In the genomic region with DNA sequence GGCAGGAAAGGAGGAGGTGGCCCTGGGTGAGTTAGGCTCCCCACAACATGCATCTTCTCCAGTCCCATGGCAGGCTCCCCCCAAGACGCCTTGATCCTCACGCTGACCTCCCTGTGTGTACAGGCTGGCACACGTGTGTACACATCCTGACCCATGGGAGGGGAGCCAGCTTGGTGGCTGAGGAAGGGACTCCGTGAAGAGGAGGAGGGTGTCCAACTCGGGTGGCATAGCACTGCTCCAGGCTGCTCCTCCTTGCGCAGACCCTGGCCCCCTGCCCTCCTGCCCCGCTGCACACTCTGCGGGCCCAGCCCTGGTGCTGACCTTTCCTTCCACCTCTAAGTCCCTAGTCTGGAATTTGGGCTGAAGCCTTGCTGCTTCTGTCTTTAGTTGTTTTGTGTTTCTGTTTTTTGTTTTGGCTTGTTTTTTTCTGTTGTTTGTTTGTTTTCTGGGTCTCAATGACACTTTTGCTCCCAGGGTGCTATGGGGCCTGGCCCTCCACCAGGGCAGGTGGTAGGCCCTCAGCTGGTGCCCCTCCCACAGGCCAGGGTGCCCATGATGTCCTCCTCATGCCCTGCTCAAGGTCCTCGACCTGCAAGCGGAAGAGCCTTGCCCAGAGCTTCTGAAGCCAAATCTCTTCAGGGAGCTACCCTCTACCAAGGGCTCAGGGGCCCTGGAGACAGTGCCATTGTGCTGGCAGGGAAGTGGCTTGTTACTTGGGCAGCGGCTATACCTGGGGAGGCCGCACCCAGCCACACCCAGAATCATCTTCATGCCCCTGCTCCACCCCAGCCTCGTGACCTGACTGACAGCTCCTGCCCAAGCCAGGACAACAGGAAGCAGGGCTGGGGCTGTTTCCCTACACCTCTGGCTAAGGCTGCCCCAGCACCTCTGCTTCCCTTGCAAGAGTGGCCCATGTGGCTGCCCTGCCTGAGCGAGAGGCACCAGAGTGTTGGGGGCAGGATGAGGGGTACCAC, we compare ENCODE assay signal across 11 cellular contexts. TPM values are rescaled to one million over a fixed set of nuclear protein-coding genes. Genes with fewer than 3 reads are reported as not detected.
DNase-seq lines count a peak whose midpoint lies in the region; ATAC-seq and TF ChIP-seq lines count a peak whose summit lies in the region.
"Had no signal": no experiment of that assay in that cellular context is flagged by ENCODE, and none has a peak within 500 bp of the region (broad histone marks: within the 10 kb centered on the region; RNA-seq: fewer than 3 reads in every experiment).

No MANE protein-coding gene starts in this region.

- 79 to 84% methylated on average over 14 of the region's 14 CpGs for WGBS in aorta, 2 donors

- H3K27ac ChIP-seq in neural progenitor cell (no peak overlapping the region), aorta (ENCODE audit: low read depth in 1 of 2, low read length in 2 of 2) (no peak overlapping the region)

- H3K4me2 ChIP-seq in neural progenitor cell = no peak overlapping the region

- H3K27me3 ChIP-seq in neural progenitor cell = peaks cover 100% of the 10 kb centered on the region
- no peaks in the 10 kb centered on the region for H3K27me3 ChIP-seq in aorta (ENCODE audit: control insufficient read depth in 1 of 2, insufficient read depth in 2 of 2, low read length in 1 of 2)

- peaks cover 35% of the 10 kb centered on the region for H3F3A ChIP-seq in neural progenitor cell (ENCODE audit: low read depth)

- H3K4me1 ChIP-seq in neural progenitor cell (peaks cover 56% of the 10 kb centered on the region), aorta (ENCODE audit: control insufficient read depth in 1 of 2, insufficient read depth in 2 of 2, low read length in 2 of 2) (no peaks in the 10 kb centered on the region)

- H3K9me3 ChIP-seq in neural progenitor cell (ENCODE audit: low read depth) (no peaks in the 10 kb centered on the region), aorta (ENCODE audit: control insufficient read depth, low read length) (no peaks in the 10 kb centered on the region)

- H3K27me3 Mint-ChIP-seq in activated naive CD4-positive, alpha-beta T cell treated with anti-CD3 and anti-CD28 coated beads, Interleukin-2, amount 50 U/mL, for 24 hours = peaks cover 16% of the 10 kb centered on the region
- peaks cover 98% of the 10 kb centered on the region for H3K27me3 Mint-ChIP-seq in activated naive CD4-positive, alpha-beta T cell treated with anti-CD3 and anti-CD28 coated beads, Interleukin-2, amount 10 ng/mL, durations not matched to agents 7 days and 5 days
- H3K27me3 Mint-ChIP-seq in endothelial cell (ENCODE audit: unreplicated experiment) (peaks cover 39% of the 10 kb centered on the region), neural progenitor cell (ENCODE audit: insufficient read depth, low read depth) (peaks cover 14% of the 10 kb centered on the region)

- no peak overlapping the region for H3K4me3 Mint-ChIP-seq in activated naive CD4-positive, alpha-beta T cell treated with anti-CD3 and anti-CD28 coated beads, Interleukin-2, amount 50 U/mL, for 24 hours
- no peak overlapping the region for H3K4me3 Mint-ChIP-seq in activated naive CD4-positive, alpha-beta T cell treated with anti-CD3 and anti-CD28 coated beads, Interleukin-2, amount 10 ng/mL, durations not matched to agents 7 days and 5 days
- no peak overlapping the region for H3K4me3 Mint-ChIP-seq in endothelial cell (ENCODE audit: unreplicated experiment)
- H3K4me3 Mint-ChIP-seq in neural progenitor cell = peak overlapping the region; percentile 64
- H3K4me3 Mint-ChIP-seq: activated CD4-positive, alpha-beta T cell treated with anti-CD3 and anti-CD28 coated beads, Interleukin-2, amount 10 ng/mL, durations not matched to agents 7 days and 5 days had no signal

- no peaks in the 10 kb centered on the region for H3K36me3 Mint-ChIP-seq in activated naive CD4-positive, alpha-beta T cell treated with anti-CD3 and anti-CD28 coated beads, Interleukin-2, amount 50 U/mL, for 24 hours
- H3K36me3 Mint-ChIP-seq in activated naive CD4-positive, alpha-beta T cell treated with anti-CD3 and anti-CD28 coated beads, Interleukin-2, amount 10 ng/mL, durations not matched to agents 7 days and 5 days = no peaks in the 10 kb centered on the region
- peaks cover 7% of the 10 kb centered on the region for H3K36me3 Mint-ChIP-seq in endothelial cell (ENCODE audit: low read depth, unreplicated experiment)
- no peaks in the 10 kb centered on the region for H3K36me3 Mint-ChIP-seq in neural progenitor cell

- no peak overlapping the region for H2AFZ ChIP-seq in neural progenitor cell (replicated peaks)

- TF ChIP-seq CTCF in endothelial cell (IDR thresholded peaks at IDR 0.05; ENCODE audit: unreplicated experiment) (no peak), neural progenitor cell (IDR thresholded peaks at IDR 0.05) (no peak)

- no peaks in the 10 kb centered on the region for H3K79me2 ChIP-seq in neural progenitor cell (ENCODE audit: low read depth)

- intact Hi-C loops in aorta (cut with DNase I) = no loop called here

- H3K4me1 Mint-ChIP-seq in activated naive CD4-positive, alpha-beta T cell treated with anti-CD3 and anti-CD28 coated beads, Interleukin-2, amount 50 U/mL, for 24 hours = peaks cover 8% of the 10 kb centered on the region
- H3K4me1 Mint-ChIP-seq in activated naive CD4-positive, alpha-beta T cell treated with anti-CD3 and anti-CD28 coated beads, Interleukin-2, amount 10 ng/mL, durations not matched to agents 7 days and 5 days = peaks cover 13% of the 10 kb centered on the region
- H3K4me1 Mint-ChIP-seq in endothelial cell (ENCODE audit: unreplicated experiment) (peaks cover 10% of the 10 kb centered on the region), neural progenitor cell (peaks cover 72% of the 10 kb centered on the region)

- peaks cover 69% of the 10 kb centered on the region for H4K20me1 ChIP-seq in neural progenitor cell (ENCODE audit: low read depth)

- CTCF ChIA-PET in activated naive CD4-positive, alpha-beta T cell treated with anti-CD3 and anti-CD28 coated beads, Interleukin-2, amount 10 ng/mL, durations not matched to agents 7 days and 5 days (lab: Charles Lee) = interaction anchor here (1.3 kb wide), 1 partner anchor 211 kb away, joined by 3 read pairs; no protein-coding TSS in a partner anchor

- H3K9me3 Mint-ChIP-seq in activated naive CD4-positive, alpha-beta T cell treated with anti-CD3 and anti-CD28 coated beads, Interleukin-2, amount 50 U/mL, for 24 hours = no peaks in the 10 kb centered on the region
- H3K9me3 Mint-ChIP-seq in activated naive CD4-positive, alpha-beta T cell treated with anti-CD3 and anti-CD28 coated beads, Interleukin-2, amount 10 ng/mL, durations not matched to agents 7 days and 5 days = no peaks in the 10 kb centered on the region
- H3K9me3 Mint-ChIP-seq in endothelial cell (ENCODE audit: unreplicated experiment) (no peaks in the 10 kb centered on the region), neural progenitor cell (no peaks in the 10 kb centered on the region)
- H3K9me3 Mint-ChIP-seq: activated CD4-positive, alpha-beta T cell treated with anti-CD3 and anti-CD28 coated beads, Interleukin-2, amount 10 ng/mL, durations not matched to agents 7 days and 5 days had no signal

- no peak for ATAC-seq in aorta (ENCODE audit: low FRiP score)

- H3K9ac ChIP-seq in neural progenitor cell = no peak overlapping the region

- no peak overlapping the region for H3K4me3 ChIP-seq in neural progenitor cell
- H3K4me3 ChIP-seq in aorta (ENCODE audit: low read length in 2 of 2) = no peak overlapping the region

- H3K36me3 ChIP-seq in neural progenitor cell (no peaks in the 10 kb centered on the region), aorta (ENCODE audit: control insufficient read depth in 1 of 2, insufficient read depth in 2 of 2, low read length in 1 of 2) (no peaks in the 10 kb centered on the region)

- peak overlapping the region; percentile 55 for H3K27ac Mint-ChIP-seq in activated naive CD4-positive, alpha-beta T cell treated with anti-CD3 and anti-CD28 coated beads, Interleukin-2, amount 50 U/mL, for 24 hours
- no peak overlapping the region for H3K27ac Mint-ChIP-seq in activated naive CD4-positive, alpha-beta T cell treated with anti-CD3 and anti-CD28 coated beads, Interleukin-2, amount 10 ng/mL, durations not matched to agents 7 days and 5 days
- H3K27ac Mint-ChIP-seq in endothelial cell (ENCODE audit: unreplicated experiment) (peak overlapping the region; percentile 31), neural progenitor cell (no peak overlapping the region)
- H3K27ac Mint-ChIP-seq: activated CD4-positive, alpha-beta T cell treated with anti-CD3 and anti-CD28 coated beads, Interleukin-2, amount 10 ng/mL, durations not matched to agents 7 days and 5 days had no signal

- no peak for DNase-seq in activated naive CD4-positive, alpha-beta T cell treated with anti-CD3 and anti-CD28 coated beads, Interleukin-2, amount 10 ng/mL, durations not matched to agents 7 days and 5 days
- no peak for DNase-seq in endothelial cell (ENCODE audit: low spot score)
- DNase-seq in neural progenitor cell (ENCODE audit: low spot score) = no peak
- peak; percentile 41 to 61 for DNase-seq in aorta
- no peak for DNase-seq in HUDEP-2 (lab: John Stamatoyannopoulos, UW; ENCODE audit: unreplicated experiment in 76 of 76)
- no peak for DNase-seq in stimulated activated naive CD4-positive, alpha-beta T cell treated with Interleukin-2 at 50 U/mL for 16 hours (lab: John Stamatoyannopoulos, UW)
- no peak for DNase-seq in stimulated activated CD4-positive, alpha-beta T cell treated with anti-CD3 and anti-CD28 coated beads, Interleukin-1b, Interleukin-23, amount 100 ng/mL, for 48 hours
- DNase-seq: activated CD4-positive, alpha-beta T cell treated with anti-CD3 and anti-CD28 coated beads, Interleukin-2, amount 10 ng/mL, durations not matched to agents 7 days and 5 days; activated naive CD4-positive, alpha-beta T cell; NCI-H2171 treated with DMSO at 0.1 percent for 48 hours had no signal

RNA-seq across cellular contexts. Expression of a gene that starts 5.1 kb away (rescaled TPM):
- 4.3 TPM for total RNA-seq in endothelial cell (ENCODE audit: unreplicated experiment)
- total RNA-seq in neural progenitor cell (ENCODE audit: low replicate concordance) = 2.3 and 3.6 TPM in 2 replicates
- 1 to 10 TPM; 2.8 to 9.0 TPM for total RNA-seq in aorta
- 1 to 10 TPM in 1 of 2 donors, under 1 TPM in 1; 0.50 to 3.9 TPM for polyA plus RNA-seq in aorta

Comparison
In these comparisons a context has a peak if more than half of its experiments do, and no peak if none do; other contexts are left out.
1. H3K27ac Mint-ChIP-seq: peak in activated naive CD4-positive, alpha-beta T cell treated with anti-CD3 and anti-CD28 coated beads, Interleukin-2, amount 50 U/mL, for 24 hours (single experiment) and endothelial cell (single experiment); none in activated naive CD4-positive, alpha-beta T cell treated with anti-CD3 and anti-CD28 coated beads, Interleukin-2, amount 10 ng/mL, durations not matched to agents 7 days and 5 days (single experiment) and neural progenitor cell (single experiment).
2. DNase-seq: peak in aorta (2 of 2); none in activated naive CD4-positive, alpha-beta T cell treated with anti-CD3 and anti-CD28 coated beads, Interleukin-2, amount 10 ng/mL, durations not matched to agents 7 days and 5 days (single experiment), endothelial cell (single experiment), neural progenitor cell (single experiment), HUDEP-2 (0 of 76), stimulated activated naive CD4-positive, alpha-beta T cell treated with Interleukin-2 at 50 U/mL for 16 hours (single experiment) and stimulated activated CD4-positive, alpha-beta T cell treated with anti-CD3 and anti-CD28 coated beads, Interleukin-1b, Interleukin-23, amount 100 ng/mL, for 48 hours (single experiment).